In genomic region chr11:46229250-46229649, GRCh38 we compare ENCODE assay signal across 25 cellular contexts. TPM values are rescaled to one million over a fixed set of nuclear protein-coding genes. Genes with fewer than 3 reads are reported as not detected.
A peak's percentile ranks its signal among the peaks of the same experiment; 100 is the strongest.
DNase-seq lines count a peak whose midpoint lies in the region; ATAC-seq, FAIRE-seq and TF ChIP-seq lines count a peak whose summit lies in the region.
"Had no signal": no experiment of that assay in that cellular context is flagged by ENCODE, and none has a peak within 500 bp of the region (broad histone marks: within the 10 kb centered on the region; RNA-seq: fewer than 3 reads in every experiment).

No MANE protein-coding gene starts in this region.

- CTCF ChIA-PET in A549 (lab: Yijun Ruan, JAX): interaction anchor here (0.9 kb wide), 1 partner anchor 10 kb away, joined by 3 read pairs; no protein-coding TSS in a partner anchor

- H3K27ac Mint-ChIP-seq in activated naive CD8-positive, alpha-beta T cell treated with anti-CD3 and anti-CD28 coated beads, Interleukin-2, amount 50 U/mL, for 24 hours: no peak overlapping the region
- H3K27ac Mint-ChIP-seq: CD4-positive, alpha-beta memory T cell; H9; HFFc6 had no signal

- POLR2A ChIA-PET in A549 (lab: Yijun Ruan, JAX): no interaction called here

- no peaks in the 10 kb centered on the region for H3K4me1 ChIP-seq in A549
- H3K4me1 ChIP-seq: Caco-2 had no signal

- no peaks in the 10 kb centered on the region for H3K36me3 Mint-ChIP-seq in activated naive CD8-positive, alpha-beta T cell treated with anti-CD3 and anti-CD28 coated beads, Interleukin-2, amount 50 U/mL, for 24 hours (ENCODE audit: low read depth)
- H3K36me3 Mint-ChIP-seq: CD4-positive, alpha-beta memory T cell had no signal

- H3K4me1 Mint-ChIP-seq in activated naive CD8-positive, alpha-beta T cell treated with anti-CD3 and anti-CD28 coated beads, Interleukin-2, amount 50 U/mL, for 24 hours: no peaks in the 10 kb centered on the region
- H3K4me1 Mint-ChIP-seq: CD4-positive, alpha-beta memory T cell had no signal

- no peak for ATAC-seq in A549
- ATAC-seq in activated naive CD8-positive, alpha-beta T cell treated with anti-CD3 and anti-CD28 coated beads, Interleukin-2, amount 50 U/mL, for 24 hours: no peak

- no peak overlapping the region for H3K4me3 Mint-ChIP-seq in activated naive CD8-positive, alpha-beta T cell treated with anti-CD3 and anti-CD28 coated beads, Interleukin-2, amount 50 U/mL, for 24 hours
- H3K4me3 Mint-ChIP-seq: CD4-positive, alpha-beta memory T cell; H9; HFFc6 had no signal

- H3K27ac ChIP-seq in A549: no peak overlapping the region
- H3K27ac ChIP-seq: PC-9 had no signal

- TF ChIP-seq RAD21 in A549 (conservative IDR thresholded peaks at IDR 0.05 in 1 of 2, IDR thresholded peaks at IDR 0.05 in 1 of 2): no peak

- no peak overlapping the region for H3K4me2 ChIP-seq in A549
- H3K4me2 ChIP-seq: PC-9, SK-N-SH had no signal

- WGBS in A549 (ENCODE audit: missing lambda C conversion rate): 87% methylated on average over 13 of the region's 13 CpGs

- H3K9me3 ChIP-seq in A549: no peaks in the 10 kb centered on the region
- H3K9me3 ChIP-seq: Caco-2, SK-N-SH had no signal

- TF ChIP-seq CTCF in A549 (IDR thresholded peaks at IDR 0.05): no peak

- no peaks in the 10 kb centered on the region for H3K9me3 Mint-ChIP-seq in activated naive CD8-positive, alpha-beta T cell treated with anti-CD3 and anti-CD28 coated beads, Interleukin-2, amount 50 U/mL, for 24 hours
- H3K9me3 Mint-ChIP-seq: HFFc6 had no signal

- TF ChIP-seq EP300 in A549 (IDR thresholded peaks at IDR 0.05): no peak

- H3K27me3 Mint-ChIP-seq in activated naive CD8-positive, alpha-beta T cell treated with anti-CD3 and anti-CD28 coated beads, Interleukin-2, amount 50 U/mL, for 24 hours: peaks cover 29% of the 10 kb centered on the region

- DNase-seq in A549 (ENCODE audit: low read depth in 1 of 2, low spot score in 1 of 2) (no peak), CD1c-positive myeloid dendritic cell (ENCODE audit: extremely low spot score) (peak; percentile 43), MV-4-11 (lab: John Stamatoyannopoulos, UW) (peak; percentile 87), OCI-M1 (lab: John Stamatoyannopoulos, UW) (peak; percentile 42), NCI-H1105 treated with DMSO at 0.1 percent for 48 hours (lab: John Stamatoyannopoulos, UW) (no peak), superior temporal gyrus (ENCODE audit: extremely low spot score) (no peak)
- no peak for DNase-seq in activated naive CD8-positive, alpha-beta T cell treated with anti-CD3 and anti-CD28 coated beads, Interleukin-2, amount 50 U/mL, for 24 hours
- DNase-seq: Caco-2; CD4-positive, alpha-beta memory T cell; DMS 273 treated with DMSO at 0.1 percent for 48 hours; DND-41; H9; HFFc6; KG1; NCI-H1436 treated with DMSO at 0.1 percent for 48 hours; NCI-H1930; NCI-H226; NCI-H510A treated with DMSO at 0.1 percent for 48 hours; NCI-H774; NK-92 treated with Interleukin-12 subunit alpha and Interleukin-12 subunit beta, amount 100 ng/mL, for 24 hours; PC-9; RPMI8226; SHP77; SK-N-SH had no signal

- TF ChIP-seq POLR2A in A549 (IDR thresholded peaks at IDR 0.05; ENCODE audit: low read length): no peak

- H3K4me3 ChIP-seq in A549: no peak overlapping the region
- H3K4me3 ChIP-seq: PC-9 had no signal

- FAIRE-seq in A549 (lab: Jason Lieb, UNC): no peak
- FAIRE-seq: GM12891 had no signal

TF ChIP-seq in A549, 52 proteins besides CTCF, POLR2A, EP300 and RAD21:
- TF ChIP-seq FOSB (CRISPR knock-in tag; IDR thresholded peaks at IDR 0.05): no peak
- TF ChIP-seq GATA3 (IDR thresholded peaks at IDR 0.05; ENCODE audit: borderline replicate concordance): no peak
- peak; percentile 24 to 66; a peak in 3 of 4 replicates for TF ChIP-seq CEBPB (IDR thresholded peaks at IDR 0.05)

RNA-seq across cellular contexts. Expression of gene CREB3L1, which starts 48.2 kb away (rescaled TPM):
- polyA plus RNA-seq in A549 (2011; rRNA removed): 0.48 and 0.61 TPM in 2 replicates
- polyA plus RNA-seq in A549 (2012; cell fraction: cytosol; rRNA removed): 0.24 and 0.45 TPM in 2 replicates
- 0.56 and 0.86 TPM in 2 replicates for polyA plus RNA-seq in A549 (2012; cell fraction: nucleus; rRNA removed)
- polyA plus RNA-seq in A549 (2017; fragmentation: RNase III; extraction: RNeasy Plus Mini Kit Qiagen cat#74134 plus additional on column Dnase treatment): 2.1 to 2.7 TPM (median 2.3 TPM) in 3 replicates
- polyA minus RNA-seq in A549 (2011; rRNA and poly(A)+ RNA removed): 1.3 and 1.7 TPM in 2 replicates
- polyA plus RNA-seq: CD4-positive, alpha-beta memory T cell had no signal

Comparison
In these comparisons a context has a peak if more than half of its experiments do, and no peak if none do; other contexts are left out.
1. DNase-seq: peak in CD1c-positive myeloid dendritic cell (single experiment), MV-4-11 (single experiment) and OCI-M1 (single experiment); none in A549 (0 of 2), NCI-H1105 treated with DMSO at 0.1 percent for 48 hours (single experiment), activated naive CD8-positive, alpha-beta T cell treated with anti-CD3 and anti-CD28 coated beads, Interleukin-2, amount 50 U/mL, for 24 hours (single experiment) and superior temporal gyrus (single experiment).